19 cellular contexts compared by ENCODE assay signal in the genomic region with DNA sequence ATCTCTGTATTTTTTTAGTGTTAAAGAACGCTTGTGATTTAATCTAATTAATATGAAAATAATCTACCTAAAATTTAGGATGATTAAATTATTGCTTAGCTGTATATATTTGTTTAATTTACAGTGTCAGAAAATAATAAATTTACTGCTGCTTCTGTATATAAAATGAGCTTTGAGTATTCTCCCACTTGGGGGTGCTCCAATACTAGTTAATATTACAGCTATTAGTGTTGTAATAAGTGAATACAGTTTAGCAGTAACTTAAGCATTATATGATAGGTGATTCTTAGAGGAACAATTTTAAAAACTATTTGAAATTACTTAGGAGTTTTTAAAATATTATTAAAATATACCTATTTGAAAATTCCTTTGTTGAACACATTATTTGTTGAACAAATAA.
DNase-seq lines count a peak whose midpoint lies in the region; ATAC-seq, FAIRE-seq and TF ChIP-seq lines count a peak whose summit lies in the region.
"Had no signal": no experiment of that assay in that cellular context is flagged by ENCODE, and none has a peak within 500 bp of the region (broad histone marks: within the 10 kb centered on the region; RNA-seq: fewer than 3 reads in every experiment).

No MANE protein-coding gene starts in this region.

- H3K27ac ChIP-seq in A549 (no peak overlapping the region), kidney (ENCODE audit: low read depth in 2 of 2, low read length in 2 of 2) (no peak overlapping the region), sigmoid colon (no peak overlapping the region)
- H3K27ac ChIP-seq: gastroesophageal sphincter, KMS-11, left lung had no signal

- H3K9ac ChIP-seq in kidney (ENCODE audit: low read length in 2 of 2) = no peak overlapping the region
- H3K9ac ChIP-seq: KMS-11 had no signal

- in situ Hi-C loops in G401 (cut with HindIII; ENCODE audit: low sequenced_read_pairs) = no loop called here

- CTCF ChIA-PET in A549 (lab: Yijun Ruan, JAX) = interaction anchor here (1.2 kb wide), 1 partner anchor 17 kb away, joined by 3 read pairs; no protein-coding TSS in a partner anchor

- no peak overlapping the region for H3K4me2 ChIP-seq in A549

- intact Hi-C loops in kidney (cut with DNase I) (no loop called here), sigmoid colon (cut with DNase I) (loop anchor here (10.0 kb wide), 1 partner anchor 240 kb away; no protein-coding TSS in a partner anchor)

- FAIRE-seq in A549 (lab: Jason Lieb, UNC) (no peak), kidney (lab: Jason Lieb, UNC) (peak; percentile 45)

- DNase-seq in A549 (ENCODE audit: low read depth in 1 of 2, low spot score in 1 of 2) = no peak
- DNase-seq in G401 (ENCODE audit: low spot score) = peak; percentile 22
- DNase-seq in amniotic epithelial cell (ENCODE audit: low read depth) = peak; percentile 7
- no peak for DNase-seq in kidney
- no peak for DNase-seq in SHP77 treated with DMSO at 0.1 percent for 48 hours (lab: John Stamatoyannopoulos, UW)
- DNase-seq in sigmoid colon = no peak
- DNase-seq in iPS-NIHi7 (ENCODE audit: extremely low spot score) = no peak
- DNase-seq: activated CD4-positive, alpha-beta T cell treated with anti-CD3 and anti-CD28 coated beads, Interleukin-2, amount 10 ng/mL, durations not matched to agents 7 days and 5 days; activated CD8-positive, alpha-beta memory T cell treated with anti-CD3 and anti-CD28 coated beads, Interleukin-2, amount 50 U/mL, for 4 hours; activated gamma-delta T cell; GF-D8; left lung; mucosa of descending colon; stimulated activated CD4-positive, alpha-beta T cell treated with anti-CD3 and anti-CD28 coated beads, Interleukin-2, amount 100 ng/mL, for 24 hours; stimulated activated naive CD8-positive, alpha-beta T cell treated with anti-CD3 and anti-CD28 coated beads, Interleukin-15, amount 100 ng/mL, for 72 hours; trophoblast cell had no signal

- no peaks in the 10 kb centered on the region for H3K27me3 ChIP-seq in sigmoid colon
- H3K27me3 ChIP-seq: gastroesophageal sphincter, left lung had no signal

- POLR2A ChIA-PET in A549 (lab: Yijun Ruan, JAX) = no interaction called here

- H3K9me3 ChIP-seq in A549 = no peaks in the 10 kb centered on the region
- no peaks in the 10 kb centered on the region for H3K9me3 ChIP-seq in kidney (ENCODE audit: control insufficient read depth in 1 of 2, low read length in 2 of 2)
- no peaks in the 10 kb centered on the region for H3K9me3 ChIP-seq in sigmoid colon
- H3K9me3 ChIP-seq: gastroesophageal sphincter, left lung, mucosa of descending colon had no signal

- ATAC-seq in A549 (no peak), HG03460 (IDR thresholded peaks at IDR 0.05; ENCODE audit: unreplicated experiment) (no peak)
- ATAC-seq: gastroesophageal sphincter; left lung; mucosa of descending colon; stimulated activated naive CD8-positive, alpha-beta T cell treated with anti-CD3 and anti-CD28 coated beads, Interleukin-15, amount 100 ng/mL, for 72 hours had no signal

- TF ChIP-seq RAD21 in A549 (conservative IDR thresholded peaks at IDR 0.05 in 1 of 2, IDR thresholded peaks at IDR 0.05 in 1 of 2) = no peak

- TF ChIP-seq EP300 in A549 (IDR thresholded peaks at IDR 0.05) (no peak), sigmoid colon (IDR thresholded peaks at IDR 0.05) (no peak)

- H3K4me3 ChIP-seq in A549 (no peak overlapping the region), kidney (ENCODE audit: low read length in 2 of 2) (no peak overlapping the region), sigmoid colon (no peak overlapping the region)
- H3K4me3 ChIP-seq: gastroesophageal sphincter, left lung, mucosa of descending colon had no signal

- H3K36me3 ChIP-seq in kidney (ENCODE audit: control insufficient read depth in 1 of 2, insufficient read depth in 2 of 2, low read length in 2 of 2) (peaks cover 2 to 16% of the 10 kb centered on the region in 2 donors), sigmoid colon (peaks cover 0 to 79% (median 11%) of the 10 kb centered on the region in 4 donors)

- H3K4me1 ChIP-seq in A549 (peaks cover 3% of the 10 kb centered on the region; the same call in 1 of the 3 replicates), kidney (ENCODE audit: control insufficient read depth in 1 of 2, insufficient read depth in 1 of 2, low read depth in 1 of 2, low read length in 2 of 2) (no peaks in the 10 kb centered on the region), sigmoid colon (peaks cover 0 to 3% (median 0%) of the 10 kb centered on the region in 4 donors)
- H3K4me1 ChIP-seq: gastroesophageal sphincter, left lung had no signal

- WGBS in A549 (ENCODE audit: missing lambda C conversion rate) = 56% methylated on average over 1 of the region's 1 CpG
- 86% methylated on average over 1 of the region's 1 CpG for WGBS in sigmoid colon, 2 donors

- TF ChIP-seq POLR2A in A549 (IDR thresholded peaks at IDR 0.05; ENCODE audit: low read length) (no peak), sigmoid colon (IDR thresholded peaks at IDR 0.05) (no peak)

- TF ChIP-seq CTCF in A549 (IDR thresholded peaks at IDR 0.05) = peak; percentile 6; the same call in 1 of the 3 replicates
- TF ChIP-seq CTCF in kidney (IDR thresholded peaks at IDR 0.05; ENCODE audit: borderline replicate concordance, extremely low read depth, insufficient read depth) = no peak
- TF ChIP-seq CTCF in sigmoid colon (IDR thresholded peaks at IDR 0.05) = no peak

TF ChIP-seq in A549, 52 proteins besides CTCF, POLR2A, EP300 and RAD21:
- TF ChIP-seq ZFP36 (IDR thresholded peaks at IDR 0.05; ENCODE audit: borderline replicate concordance, partially characterized antibody) = no peak
- no peak for TF ChIP-seq NPAS2 (CRISPR knock-in tag; IDR thresholded peaks at IDR 0.05; ENCODE audit: borderline replicate concordance)
- TF ChIP-seq MAZ (IDR thresholded peaks at IDR 0.05; ENCODE audit: borderline replicate concordance, low read depth, low read length) = no peak
- no peak for TF ChIP-seq KDM5A (IDR thresholded peaks at IDR 0.05)
- TF ChIP-seq, protein P1, sequence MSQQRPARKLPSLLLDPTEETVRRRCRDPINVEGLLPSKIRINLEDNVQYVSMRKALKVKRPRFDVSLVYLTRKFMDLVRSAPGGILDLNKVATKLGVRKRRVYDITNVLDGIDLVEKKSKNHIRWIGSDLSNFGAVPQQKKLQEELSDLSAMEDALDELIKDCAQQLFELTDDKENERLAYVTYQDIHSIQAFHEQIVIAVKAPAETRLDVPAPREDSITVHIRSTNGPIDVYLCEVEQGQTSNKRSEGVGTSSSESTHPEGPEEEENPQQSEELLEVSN (IDR thresholded peaks at IDR 0.05; ENCODE audit: borderline replicate concordance, low read depth) = no peak
- TF ChIP-seq PHF8 (IDR thresholded peaks at IDR 0.05; ENCODE audit: borderline replicate concordance, low read depth) = no peak
- no peak for TF ChIP-seq MAFK (IDR thresholded peaks at IDR 0.05; ENCODE audit: partially characterized antibody)
- no peak for TF ChIP-seq NFE2L2 (conservative IDR thresholded peaks at IDR 0.05; ENCODE audit: low read length)
- TF ChIP-seq POLR2AphosphoS2 (conservative IDR thresholded peaks at IDR 0.05; ENCODE audit: low read length) = no peak
- TF ChIP-seq, protein P2, sequence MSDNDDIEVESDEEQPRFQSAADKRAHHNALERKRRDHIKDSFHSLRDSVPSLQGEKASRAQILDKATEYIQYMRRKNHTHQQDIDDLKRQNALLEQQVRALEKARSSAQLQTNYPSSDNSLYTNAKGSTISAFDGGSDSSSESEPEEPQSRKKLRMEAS (IDR thresholded peaks at IDR 0.05) = no peak
- no peak for TF ChIP-seq CHD4 (IDR thresholded peaks at IDR 0.05; ENCODE audit: borderline replicate concordance)
- no peak for TF ChIP-seq HEYL (CRISPR knock-in tag; IDR thresholded peaks at IDR 0.05)
- TF ChIP-seq, protein P3, sequence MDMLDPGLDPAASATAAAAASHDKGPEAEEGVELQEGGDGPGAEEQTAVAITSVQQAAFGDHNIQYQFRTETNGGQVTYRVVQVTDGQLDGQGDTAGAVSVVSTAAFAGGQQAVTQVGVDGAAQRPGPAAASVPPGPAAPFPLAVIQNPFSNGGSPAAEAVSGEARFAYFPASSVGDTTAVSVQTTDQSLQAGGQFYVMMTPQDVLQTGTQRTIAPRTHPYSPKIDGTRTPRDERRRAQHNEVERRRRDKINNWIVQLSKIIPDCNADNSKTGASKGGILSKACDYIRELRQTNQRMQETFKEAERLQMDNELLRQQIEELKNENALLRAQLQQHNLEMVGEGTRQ (IDR thresholded peaks at IDR 0.05) = no peak
- TF ChIP-seq EHMT2 (IDR thresholded peaks at IDR 0.05; ENCODE audit: low read depth) = no peak
- TF ChIP-seq, protein P4, sequence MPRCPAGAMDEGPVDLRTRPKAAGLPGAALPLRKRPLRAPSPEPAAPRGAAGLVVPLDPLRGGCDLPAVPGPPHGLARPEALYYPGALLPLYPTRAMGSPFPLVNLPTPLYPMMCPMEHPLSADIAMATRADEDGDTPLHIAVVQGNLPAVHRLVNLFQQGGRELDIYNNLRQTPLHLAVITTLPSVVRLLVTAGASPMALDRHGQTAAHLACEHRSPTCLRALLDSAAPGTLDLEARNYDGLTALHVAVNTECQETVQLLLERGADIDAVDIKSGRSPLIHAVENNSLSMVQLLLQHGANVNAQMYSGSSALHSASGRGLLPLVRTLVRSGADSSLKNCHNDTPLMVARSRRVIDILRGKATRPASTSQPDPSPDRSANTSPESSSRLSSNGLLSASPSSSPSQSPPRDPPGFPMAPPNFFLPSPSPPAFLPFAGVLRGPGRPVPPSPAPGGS (IDR thresholded peaks at IDR 0.05) = no peak
- no peak for TF ChIP-seq ZSCAN20 (CRISPR knock-in tag; IDR thresholded peaks at IDR 0.05)

Comparison
In these comparisons a context has a peak if more than half of its experiments do, and no peak if none do; other contexts are left out.
1. DNase-seq: peak in G401 (single experiment) and amniotic epithelial cell (single experiment); none in A549 (0 of 2), kidney (single experiment), SHP77 treated with DMSO at 0.1 percent for 48 hours (single experiment), sigmoid colon (single experiment) and iPS-NIHi7 (single experiment).